Comparison of ENCODE assay signal across 13 cellular contexts in genomic region chr7:155746188-155746587, GRCh38.
A peak's percentile ranks its signal among the peaks of the same experiment; 100 is the strongest.
DNase-seq lines count a peak whose midpoint lies in the region; ATAC-seq and TF ChIP-seq lines count a peak whose summit lies in the region.
"Had no signal": no experiment of that assay in that cellular context is flagged by ENCODE, and none has a peak within 500 bp of the region (broad histone marks: within the 10 kb centered on the region; RNA-seq: fewer than 3 reads in every experiment).

No MANE protein-coding gene starts in this region.

- no peak overlapping the region for H2AFZ ChIP-seq in KMS-11 (ENCODE audit: low read depth)

- peak overlapping the region; percentile 61; the same call in 1 of the 2 replicates for H3K4me2 ChIP-seq in KMS-11

- H3K4me1 ChIP-seq in KMS-11 (ENCODE audit: low read depth, poor library complexity, severe bottlenecking) = peaks cover 72% of the 10 kb centered on the region

- H3K27me3 ChIP-seq in KMS-11 (ENCODE audit: insufficient read depth, low read depth) = no peaks in the 10 kb centered on the region
- H3K27me3 ChIP-seq: gastrocnemius medialis had no signal

- DNase-seq in NCI-H2227 (lab: John Stamatoyannopoulos, UW; ENCODE audit: unreplicated experiment) = no peak
- no peak for DNase-seq in effector CD8-positive, alpha-beta T cell (lab: John Stamatoyannopoulos, UW)
- no peak for DNase-seq in activated CD8-positive, alpha-beta memory T cell treated with anti-CD3 and anti-CD28 coated beads, Interleukin-2, amount 50 U/mL, for 4 hours
- DNase-seq: activated CD4-positive, CD25-positive, alpha-beta regulatory T cell treated with anti-CD3 and anti-CD28 coated beads, Interleukin-2, amount 50 U/mL, for 72 hours; CD4-positive, CD25-positive, alpha-beta regulatory T cell; gastrocnemius medialis; KG1; stimulated activated CD4-positive, alpha-beta T cell treated with anti-CD3 and anti-CD28 coated beads, Interleukin-15, amount 100 ng/mL, for 24 hours had no signal

- H3K9ac ChIP-seq in KMS-11 = no peak overlapping the region

- ATAC-seq in GM18505 (IDR thresholded peaks at IDR 0.05; ENCODE audit: unreplicated experiment) (peak; percentile 39), GM19351 (IDR thresholded peaks at IDR 0.05; ENCODE audit: unreplicated experiment) (peak; percentile 76), HG02798 (IDR thresholded peaks at IDR 0.05; ENCODE audit: poor library complexity, unreplicated experiment) (peak; percentile 84), GM21737 (IDR thresholded peaks at IDR 0.05; ENCODE audit: unreplicated experiment) (no peak)
- ATAC-seq: gastrocnemius medialis had no signal

- H3K36me3 ChIP-seq in KMS-11 (ENCODE audit: insufficient read depth) = peaks cover 21% of the 10 kb centered on the region

- H3K79me2 ChIP-seq in KMS-11 (ENCODE audit: insufficient read depth, low read depth) = peaks cover 72% of the 10 kb centered on the region

- no peak overlapping the region for H3K4me3 ChIP-seq in KMS-11 (IDR thresholded peaks at IDR 0.05; ENCODE audit: insufficient read depth, low read depth, low read length)
- H3K4me3 ChIP-seq: gastrocnemius medialis had no signal

- no peak for TF ChIP-seq CTCF in KMS-11 (conservative IDR thresholded peaks at IDR 0.05; ENCODE audit: low read depth, low read length)

- no peak for TF ChIP-seq POLR2A in GM18505 (IDR thresholded peaks at IDR 0.05; ENCODE audit: borderline replicate concordance, extremely low read depth, insufficient read depth, insufficient read length)

- peaks cover 13% of the 10 kb centered on the region; the same call in 1 of the 2 replicates for H4K20me1 ChIP-seq in KMS-11 (ENCODE audit: insufficient read depth)

- H3K27ac ChIP-seq in KMS-11 = peak overlapping the region; percentile 40; the same call in 1 of the 2 replicates
- H3K27ac ChIP-seq: gastrocnemius medialis had no signal
